9 cellular contexts compared by ENCODE assay signal in genomic region chr6:77462359-77463307, GRCh38. TPM values are rescaled to one million over a fixed set of nuclear protein-coding genes. Genes with fewer than 3 reads are reported as not detected.
DNase-seq lines count a peak whose midpoint lies in the region; TF ChIP-seq lines count a peak whose summit lies in the region.
"Had no signal": no experiment of that assay in that cellular context is flagged by ENCODE, and none has a peak within 500 bp of the region (broad histone marks: within the 10 kb centered on the region; RNA-seq: fewer than 3 reads in every experiment).

No MANE protein-coding gene starts in this region.

- H3K4me3 Mint-ChIP-seq in CD8-positive, alpha-beta memory T cell = peak overlapping the region; percentile 18 to 66 (median 51)
- H3K4me3 Mint-ChIP-seq in glutamatergic neuron (ENCODE audit: unreplicated experiment) (peak overlapping the region; percentile 98), osteocyte (ENCODE audit: unreplicated experiment) (peak overlapping the region; percentile 88)

- H3K36me3 ChIP-seq in CD8-positive, alpha-beta memory T cell (ENCODE audit: insufficient read depth, low read length) = no peaks in the 10 kb centered on the region

- peaks cover 50 to 68% of the 10 kb centered on the region in 2 donors for H3K27me3 Mint-ChIP-seq in CD8-positive, alpha-beta memory T cell
- H3K27me3 Mint-ChIP-seq in glutamatergic neuron (ENCODE audit: unreplicated experiment) (peaks cover 16% of the 10 kb centered on the region), osteocyte (ENCODE audit: unreplicated experiment) (no peaks in the 10 kb centered on the region)

- H3K9me3 Mint-ChIP-seq in CD8-positive, alpha-beta memory T cell = peaks cover 0 to 28% (median 7%) of the 10 kb centered on the region in 5 donors
- H3K9me3 Mint-ChIP-seq in glutamatergic neuron (ENCODE audit: unreplicated experiment) = peaks cover 8% of the 10 kb centered on the region
- H3K9me3 Mint-ChIP-seq in osteocyte (ENCODE audit: unreplicated experiment) = no peaks in the 10 kb centered on the region

- peaks cover 14 to 42% (median 19%) of the 10 kb centered on the region in 3 donors for H3K4me1 Mint-ChIP-seq in CD8-positive, alpha-beta memory T cell
- peaks cover 27% of the 10 kb centered on the region for H3K4me1 Mint-ChIP-seq in glutamatergic neuron (ENCODE audit: low read depth, unreplicated experiment)
- H3K4me1 Mint-ChIP-seq in osteocyte (ENCODE audit: unreplicated experiment) = peaks cover 72% of the 10 kb centered on the region

- POLR2A ChIA-PET in CD8-positive, alpha-beta memory T cell (lab: Charles Lee) = no interaction called here

- CTCF ChIA-PET in CD8-positive, alpha-beta memory T cell (lab: Charles Lee) = no interaction called here

- H3K27ac Mint-ChIP-seq in CD8-positive, alpha-beta memory T cell = no peak overlapping the region
- H3K27ac Mint-ChIP-seq in glutamatergic neuron (ENCODE audit: unreplicated experiment) = peak overlapping the region; percentile 19
- peak overlapping the region; percentile 89 for H3K27ac Mint-ChIP-seq in osteocyte (ENCODE audit: unreplicated experiment)

- TF ChIP-seq CTCF in WI38 (IDR thresholded peaks at IDR 0.05; ENCODE audit: low read depth, low read length) = peak; percentile 52
- peak; percentile 21 for TF ChIP-seq CTCF in glutamatergic neuron (IDR thresholded peaks at IDR 0.05; ENCODE audit: partially characterized antibody, unreplicated experiment)
- peak; percentile 63 for TF ChIP-seq CTCF in osteocyte (IDR thresholded peaks at IDR 0.05)
- TF ChIP-seq CTCF in GM13977 (IDR thresholded peaks at IDR 0.05; ENCODE audit: extremely low read depth, insufficient read depth, missing control alignments) = no peak

- H3K4me3 ChIP-seq in CD8-positive, alpha-beta memory T cell (ENCODE audit: low read length) = no peak overlapping the region
- peak overlapping the region; percentile 73 for H3K4me3 ChIP-seq in WI38 (ENCODE audit: low read depth, low read length)

- no peaks in the 10 kb centered on the region for H3K4me1 ChIP-seq in CD8-positive, alpha-beta memory T cell (ENCODE audit: insufficient read depth, low read length)

- in situ Hi-C loops in GM13977 (cut with MboI; ENCODE audit: low pct_unique_long_range_greater_than_20kb, low sequenced_read_pairs, unreplicated experiment) = no loop called here

- DNase-seq in CD8-positive, alpha-beta memory T cell = no peak
- DNase-seq in glutamatergic neuron (peak; percentile 39), osteocyte (ENCODE audit: extremely low spot score, unreplicated experiment) (no peak), GM13977 (ENCODE audit: low spot score) (no peak), cerebellum (ENCODE audit: low spot score) (no peak), NCI-H510A treated with DMSO at 0.1 percent for 48 hours (lab: John Stamatoyannopoulos, UW) (no peak)
- DNase-seq in stimulated activated CD4-positive, alpha-beta T cell treated with anti-CD3 and anti-CD28 coated beads, Interleukin-4, amount 100 ng/mL, for 24 hours = no peak
- DNase-seq: NK-92 treated with Interleukin-12 subunit alpha and Interleukin-12 subunit beta, amount 100 ng/mL, for 24 hours had no signal

- H3K27ac ChIP-seq in CD8-positive, alpha-beta memory T cell (ENCODE audit: low read depth, low read length) = no peak overlapping the region

- peaks cover 0 to 3% (median 0%) of the 10 kb centered on the region in 3 donors for H3K36me3 Mint-ChIP-seq in CD8-positive, alpha-beta memory T cell
- no peaks in the 10 kb centered on the region for H3K36me3 Mint-ChIP-seq in glutamatergic neuron (ENCODE audit: unreplicated experiment)
- H3K36me3 Mint-ChIP-seq in osteocyte (ENCODE audit: unreplicated experiment) = peaks cover 3% of the 10 kb centered on the region

- peaks cover 25% of the 10 kb centered on the region for H3K27me3 ChIP-seq in CD8-positive, alpha-beta memory T cell (ENCODE audit: insufficient read depth, low read length, poor library complexity, severe bottlenecking)

- H3K9me3 ChIP-seq in CD8-positive, alpha-beta memory T cell (ENCODE audit: low read length) = no peaks in the 10 kb centered on the region

RNA-seq across cellular contexts. Expression of gene HTR1B, which starts 0.7 kb away (rescaled TPM):
- total RNA-seq in CD8-positive, alpha-beta memory T cell = not detected
- not detected for polyA plus RNA-seq in CD8-positive, alpha-beta memory T cell
- total RNA-seq in glutamatergic neuron (ENCODE audit: unreplicated experiment) (4.2 TPM), osteocyte (11.4 and 13.3 TPM in 2 replicates), cerebellum (2.3 TPM)

Comparison
In these comparisons a context has a peak if more than half of its experiments do, and no peak if none do; other contexts are left out.
1. H3K27ac Mint-ChIP-seq: peak in glutamatergic neuron (single experiment) and osteocyte (single experiment); none in CD8-positive, alpha-beta memory T cell (0 of 8).
2. Peak in every context shown above with its lines, with median percentiles within 50 percentile points of each other: H3K4me3 Mint-ChIP-seq.